ENCODE assay signal across 2 cellular contexts in the genomic region with DNA sequence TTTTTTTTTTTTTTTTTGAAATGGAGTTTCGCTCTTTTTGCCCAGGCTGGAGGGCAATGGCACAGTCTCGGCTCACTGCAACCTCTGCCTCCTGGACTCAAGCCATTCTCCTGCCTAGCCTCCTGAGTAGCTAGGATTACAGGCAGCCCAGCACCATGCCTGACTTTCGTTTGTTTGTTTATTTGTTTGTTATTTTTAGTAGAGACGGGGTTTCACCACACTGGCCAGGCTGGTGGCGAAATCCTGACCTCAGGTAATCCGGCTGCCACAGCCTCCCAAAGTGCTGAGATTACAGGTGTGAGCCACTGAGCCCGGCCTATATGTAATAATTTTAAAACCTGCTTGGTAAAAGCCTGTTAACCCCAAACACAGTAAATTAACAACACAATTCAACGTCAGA.
A peak's percentile ranks its signal among the peaks of the same experiment; 100 is the strongest.
TF ChIP-seq lines count a peak whose summit lies in the region.

No MANE protein-coding gene starts in this region.

TF ChIP-seq in liver, 16 proteins besides CTCF, POLR2A, EP300 and RAD21:
- TF ChIP-seq HNF4A (conservative IDR thresholded peaks at IDR 0.05) (no peak), RXRA (IDR thresholded peaks at IDR 0.05) (peak in 1 of 2 donors; percentile 38)

TF ChIP-seq in HepG2, 621 proteins besides CTCF, POLR2A, EP300 and RAD21:
- TF ChIP-seq FOSL2 (CRISPR knock-in tag; IDR thresholded peaks at IDR 0.05) (no peak), ZHX2 (IDR thresholded peaks at IDR 0.05; ENCODE audit: low read depth) (no peak), ZHX2 (CRISPR knock-in tag; IDR thresholded peaks at IDR 0.05; ENCODE audit: borderline replicate concordance) (no peak), ZNF350 (CRISPR knock-in tag; IDR thresholded peaks at IDR 0.05; ENCODE audit: borderline replicate concordance, low read depth) (no peak), RFX5 (IDR thresholded peaks at IDR 0.05; ENCODE audit: low read depth, low read length) (no peak), AKNA (CRISPR knock-in tag; IDR thresholded peaks at IDR 0.05; ENCODE audit: borderline replicate concordance) (no peak), MED13 (CRISPR knock-in tag; IDR thresholded peaks at IDR 0.05) (no peak), ZNF567 (CRISPR knock-in tag; IDR thresholded peaks at IDR 0.05; ENCODE audit: borderline replicate concordance) (no peak), ZBTB14 (CRISPR knock-in tag; IDR thresholded peaks at IDR 0.05) (no peak)
